9 cellular contexts compared by ENCODE assay signal in the genomic region with DNA sequence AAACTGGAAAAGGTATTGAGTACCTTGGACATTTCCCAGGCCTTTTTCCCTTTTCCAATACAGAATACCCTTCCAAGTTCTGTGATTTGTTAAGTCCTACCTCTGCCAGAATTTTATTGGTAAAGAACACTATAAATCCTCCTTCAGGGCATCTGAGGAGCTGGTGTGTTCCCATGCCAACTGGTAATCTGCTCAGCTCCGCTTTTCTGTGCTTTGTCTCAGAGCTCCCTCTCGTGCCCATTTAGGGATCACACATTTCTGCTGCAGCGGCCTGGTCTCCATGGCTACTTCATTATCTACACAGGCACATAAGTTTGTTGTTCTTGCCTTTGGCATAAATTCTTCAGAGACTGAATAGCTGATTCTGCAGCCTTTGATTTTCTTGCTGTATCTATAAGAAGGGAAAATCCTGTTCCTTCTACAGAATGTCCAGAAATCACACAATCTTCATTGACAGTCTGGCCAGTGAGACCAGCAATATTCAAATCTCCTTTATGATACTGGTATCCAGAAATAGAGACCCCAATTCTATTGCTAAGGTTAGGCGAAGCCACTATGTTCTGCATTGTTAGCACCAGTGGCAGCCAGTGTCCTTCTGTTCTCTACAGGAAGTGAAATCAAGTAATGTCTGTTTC.
DNase-seq lines count a peak whose midpoint lies in the region; ATAC-seq, FAIRE-seq and TF ChIP-seq lines count a peak whose summit lies in the region.
"Had no signal": no experiment of that assay in that cellular context is flagged by ENCODE, and none has a peak within 500 bp of the region (broad histone marks: within the 10 kb centered on the region; RNA-seq: fewer than 3 reads in every experiment).

No MANE protein-coding gene starts in this region.

- H2AFZ ChIP-seq in Loucy (ENCODE audit: low read length), result no peak overlapping the region

- TF ChIP-seq CTCF in Loucy (conservative IDR thresholded peaks at IDR 0.05; ENCODE audit: low read length), result peak; percentile 45

- H3K9me3 ChIP-seq in Loucy (ENCODE audit: insufficient read depth, low read depth, low read length), result no peaks in the 10 kb centered on the region
- H3K9me3 ChIP-seq: BLaER1 had no signal

- peak; percentile 85 for FAIRE-seq in H54 (lab: Jason Lieb, UNC)

- DNase-seq in NOMO-1 treated with DMSO at 0.1 percent for 48 hours (lab: John Stamatoyannopoulos, UW; ENCODE audit: unreplicated experiment) (peak; percentile 3), NOMO-1 treated with dmso at 0.1 percent for 144 hours (lab: John Stamatoyannopoulos, UW; ENCODE audit: unreplicated experiment) (no peak), H54 (ENCODE audit: insufficient read length, low spot score) (peak; percentile 43), RKO (ENCODE audit: low spot score) (peak; percentile 70), cerebellar nuclear complex (lab: John Stamatoyannopoulos, UW) (peak; percentile 16 to 51), kidney glomerular epithelial cell (lab: John Stamatoyannopoulos, UW) (peak; percentile 85)
- peak in 1 of 2 donors; percentile 46 for DNase-seq in stimulated activated naive CD8-positive, alpha-beta T cell treated with anti-CD3 and anti-CD28 coated beads, Interleukin-15, amount 100 ng/mL, for 72 hours

- H3K9me2 ChIP-seq in Loucy (replicated peaks; ENCODE audit: low read depth, low read length), result no peaks in the 10 kb centered on the region

- peak; percentile 70 for ATAC-seq in stimulated activated naive CD8-positive, alpha-beta T cell treated with anti-CD3 and anti-CD28 coated beads, Interleukin-15, amount 100 ng/mL, for 72 hours

- no peaks in the 10 kb centered on the region for H3F3A ChIP-seq in Loucy (ENCODE audit: low read depth)

- H3K4me1 ChIP-seq in Loucy (ENCODE audit: insufficient read depth, low read length, poor library complexity, severe bottlenecking), result peaks cover 3% of the 10 kb centered on the region

- peaks cover 44% of the 10 kb centered on the region; the same call in 1 of the 2 replicates for H3K36me3 ChIP-seq in Loucy (ENCODE audit: insufficient read depth, low read length)

- H3K27me3 Mint-ChIP-seq in stimulated activated naive CD8-positive, alpha-beta T cell treated with anti-CD3 and anti-CD28 coated beads, Interleukin-15, amount 100 ng/mL, for 72 hours, result no peaks in the 10 kb centered on the region

- TF ChIP-seq POLR2A in H54 (IDR thresholded peaks at IDR 0.05; ENCODE audit: low read depth, low read length), result no peak

- no peak overlapping the region for H3K4me3 ChIP-seq in Loucy (ENCODE audit: low read length, poor library complexity, severe bottlenecking)
- H3K4me3 ChIP-seq: BLaER1 had no signal

- H3K4me2 ChIP-seq in Loucy (ENCODE audit: low read depth, low read length, poor library complexity, severe bottlenecking), result no peak overlapping the region
- H3K4me2 ChIP-seq: BLaER1 had no signal

- H3K27ac Mint-ChIP-seq in stimulated activated naive CD8-positive, alpha-beta T cell treated with anti-CD3 and anti-CD28 coated beads, Interleukin-15, amount 100 ng/mL, for 72 hours, result peak overlapping the region in 1 of 2 donors; percentile 87

- no peak overlapping the region for H3K9ac ChIP-seq in Loucy (ENCODE audit: low read depth, low read length, poor library complexity, severe bottlenecking)
- H3K9ac ChIP-seq: BLaER1 had no signal

- no peaks in the 10 kb centered on the region for H3K27me3 ChIP-seq in Loucy (ENCODE audit: insufficient read depth, low read length, poor library complexity, severe bottlenecking)
- H3K27me3 ChIP-seq: BLaER1 had no signal

- no peaks in the 10 kb centered on the region for H3K9me3 Mint-ChIP-seq in stimulated activated naive CD8-positive, alpha-beta T cell treated with anti-CD3 and anti-CD28 coated beads, Interleukin-15, amount 100 ng/mL, for 72 hours

- no peak overlapping the region for H3K4me3 Mint-ChIP-seq in stimulated activated naive CD8-positive, alpha-beta T cell treated with anti-CD3 and anti-CD28 coated beads, Interleukin-15, amount 100 ng/mL, for 72 hours

- peaks cover 6% of the 10 kb centered on the region for H3K4me1 Mint-ChIP-seq in stimulated activated naive CD8-positive, alpha-beta T cell treated with anti-CD3 and anti-CD28 coated beads, Interleukin-15, amount 100 ng/mL, for 72 hours

- no peaks in the 10 kb centered on the region for H4K20me1 ChIP-seq in Loucy (ENCODE audit: insufficient read depth, low read length, poor library complexity, severe bottlenecking)
- H4K20me1 ChIP-seq: BLaER1 had no signal

- no peaks in the 10 kb centered on the region for H3K79me2 ChIP-seq in Loucy (ENCODE audit: insufficient read depth, low read length)
